Comparison of ENCODE assay signal across 19 cellular contexts in the genomic region with DNA sequence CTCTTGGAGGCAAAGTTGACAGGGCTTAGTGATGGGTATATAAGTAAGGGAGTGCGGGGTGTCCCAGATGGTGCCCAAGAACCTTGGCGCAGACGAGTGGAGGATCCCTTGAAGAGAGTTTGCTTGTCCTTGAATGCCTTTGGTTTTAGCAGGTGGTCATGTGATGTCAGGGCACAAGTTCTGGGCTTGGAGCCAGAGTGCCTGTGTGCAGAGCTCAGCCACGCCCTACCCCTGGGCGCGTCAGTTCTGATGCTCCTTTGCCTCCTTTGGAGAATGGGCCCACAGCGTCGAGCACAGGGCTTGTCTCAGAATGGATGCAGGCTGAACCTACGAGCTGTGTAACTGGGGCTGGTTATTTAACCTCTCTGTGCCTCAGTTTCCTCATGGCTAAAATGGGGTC.
DNase-seq lines count a peak whose midpoint lies in the region; ATAC-seq and TF ChIP-seq lines count a peak whose summit lies in the region.
"Had no signal": no experiment of that assay in that cellular context is flagged by ENCODE, and none has a peak within 500 bp of the region (broad histone marks: within the 10 kb centered on the region; RNA-seq: fewer than 3 reads in every experiment).

No MANE protein-coding gene starts in this region.

- ATAC-seq in mucosa of descending colon (peak; percentile 91), GM19452 (IDR thresholded peaks at IDR 0.05; ENCODE audit: unreplicated experiment) (no peak), foreskin keratinocyte (no peak)

- intact Hi-C loops in mucosa of descending colon (cut with DNase I, micrococcal nuclease), result loop anchor here in 1 of 2 donors (10.0 kb wide), 1 partner anchor 115 kb away; no protein-coding TSS in a partner anchor
- intact Hi-C loops in ovary (cut with DNase I), result no loop called here
- intact Hi-C loops in vagina (cut with DNase I), result no loop called here

- H3K27ac ChIP-seq in ovary (no peak overlapping the region), foreskin keratinocyte (no peak overlapping the region), vagina (no peak overlapping the region)
- H3K27ac ChIP-seq: GM23248, HL-60 had no signal

- TF ChIP-seq CTCF in mucosa of descending colon (IDR thresholded peaks at IDR 0.05), result no peak
- no peak for TF ChIP-seq CTCF in ovary (IDR thresholded peaks at IDR 0.05)
- TF ChIP-seq CTCF in foreskin keratinocyte (conservative IDR thresholded peaks at IDR 0.05), result no peak
- TF ChIP-seq CTCF in vagina (IDR thresholded peaks at IDR 0.05), result no peak

- no peak overlapping the region for H3K4me3 ChIP-seq in mucosa of descending colon
- no peak overlapping the region for H3K4me3 ChIP-seq in ovary
- H3K4me3 ChIP-seq in vagina, result no peak overlapping the region
- H3K4me3 ChIP-seq: GM23248 had no signal

- H3K4me1 ChIP-seq in mucosa of descending colon (ENCODE audit: low read depth) (no peaks in the 10 kb centered on the region), ovary (ENCODE audit: insufficient read depth) (no peaks in the 10 kb centered on the region), foreskin keratinocyte (no peaks in the 10 kb centered on the region), vagina (no peaks in the 10 kb centered on the region)

- TF ChIP-seq POLR2A in ovary (IDR thresholded peaks at IDR 0.05), result no peak
- TF ChIP-seq POLR2A in vagina (IDR thresholded peaks at IDR 0.05), result no peak

- H3K9me3 ChIP-seq in mucosa of descending colon (no peaks in the 10 kb centered on the region), ovary (no peaks in the 10 kb centered on the region), vagina (no peaks in the 10 kb centered on the region)

- H3K27me3 ChIP-seq in ovary, result no peaks in the 10 kb centered on the region
- H3K27me3 ChIP-seq in foreskin keratinocyte, result no peaks in the 10 kb centered on the region
- H3K27me3 ChIP-seq in vagina, result no peaks in the 10 kb centered on the region

- DNase-seq in DMS79 treated with DMSO at 0.1 percent for 48 hours (lab: John Stamatoyannopoulos, UW) (peak; percentile 58), DMS79 (lab: John Stamatoyannopoulos, UW) (no peak), RPMI8226 (peak; percentile 78), mucosa of descending colon (peak; percentile 84 to 93 (median 85)), ovary (no peak), foreskin keratinocyte (no peak), vagina (ENCODE audit: extremely low spot score in 2 of 2) (no peak)
- DNase-seq: 8988T; C1 segment of cervical spinal cord; COR-L47; GF-D8; GM23248; KBM-7; MM.1S; NCI-H1105; NCI-H510A treated with DMSO at 0.1 percent for 48 hours; NK-92 treated with Interleukin-12 subunit alpha and Interleukin-12 subunit beta, amount 100 ng/mL, for 24 hours had no signal

- no peak for TF ChIP-seq EP300 in ovary (IDR thresholded peaks at IDR 0.05)

- WGBS in ovary, 3 donors, result 80 to 81% (median 80%) methylated on average over 9 of the region's 9 CpGs

- H3K36me3 ChIP-seq in mucosa of descending colon (ENCODE audit: low read depth) (no peaks in the 10 kb centered on the region), ovary (no peaks in the 10 kb centered on the region), vagina (no peaks in the 10 kb centered on the region)

Comparison
In these comparisons a context has a peak if more than half of its experiments do, and no peak if none do; other contexts are left out.
1. DNase-seq: peak in DMS79 treated with DMSO at 0.1 percent for 48 hours (single experiment), RPMI8226 (single experiment) and mucosa of descending colon (3 of 3); none in DMS79 (single experiment), ovary (0 of 5), foreskin keratinocyte (0 of 2) and vagina (0 of 2).